Comparison of ENCODE assay signal across 1 cellular context in the genomic region with DNA sequence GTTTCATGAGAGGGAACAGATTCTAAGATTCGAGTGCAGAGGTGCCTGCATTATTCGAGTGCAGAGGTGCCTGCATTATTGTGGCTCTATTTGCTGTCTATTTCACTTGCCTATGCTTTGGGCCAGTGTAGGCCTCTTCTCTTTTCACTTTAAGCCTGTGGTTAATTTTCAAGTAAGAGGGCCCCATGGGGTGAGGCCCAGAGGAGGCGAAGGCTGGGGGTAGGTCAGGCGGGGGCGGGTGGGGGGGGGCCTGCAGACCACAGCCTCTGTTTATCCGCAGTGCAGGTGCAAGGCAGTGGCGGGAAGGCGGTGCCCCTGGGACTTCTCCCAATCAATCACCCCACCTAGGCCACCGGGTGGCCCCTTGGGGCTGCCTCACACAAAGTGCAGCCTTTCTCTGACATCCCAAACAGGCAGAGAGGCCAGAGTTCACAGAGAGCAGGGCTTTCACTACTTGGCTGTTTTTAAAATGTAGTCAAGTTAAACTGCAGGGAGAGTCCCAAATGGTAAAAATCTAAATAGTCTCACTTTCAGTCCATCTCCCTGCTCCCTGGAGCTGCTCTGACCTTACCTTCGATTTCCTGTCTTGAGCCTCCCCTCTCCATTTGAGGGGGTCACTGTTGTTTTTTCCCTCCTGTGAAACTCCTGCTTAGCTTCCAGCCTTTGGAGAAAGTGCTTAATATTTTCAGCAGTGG.
TF ChIP-seq lines count a peak whose summit lies in the region.

No MANE protein-coding gene starts in this region.

TF ChIP-seq in HepG2, 621 proteins besides CTCF, POLR2A, EP300 and RAD21 (continued from another document and continues in another):
- TF ChIP-seq ZSCAN30 (CRISPR knock-in tag; IDR thresholded peaks at IDR 0.05) (no peak), PITX1 (CRISPR knock-in tag; IDR thresholded peaks at IDR 0.05) (no peak), TBX3 (IDR thresholded peaks at IDR 0.05; ENCODE audit: borderline replicate concordance) (no peak), KLF12 (CRISPR knock-in tag; IDR thresholded peaks at IDR 0.05; ENCODE audit: borderline replicate concordance) (peak; percentile 30; the same call in 1 of the 2 replicates), TOPORS (CRISPR knock-in tag; IDR thresholded peaks at IDR 0.05) (no peak), FOSL2 (CRISPR knock-in tag; IDR thresholded peaks at IDR 0.05) (no peak), NCOR1 (IDR thresholded peaks at IDR 0.05; ENCODE audit: borderline replicate concordance, low read length) (no peak), ATF1 (CRISPR knock-in tag; IDR thresholded peaks at IDR 0.05) (no peak), MXI1 (IDR thresholded peaks at IDR 0.05; ENCODE audit: borderline replicate concordance, low read depth, low read length) (no peak), ZNF350 (CRISPR knock-in tag; IDR thresholded peaks at IDR 0.05; ENCODE audit: borderline replicate concordance, low read depth) (no peak), SALL1 (CRISPR knock-in tag; IDR thresholded peaks at IDR 0.05) (peak; percentile 51), ZNF589 (CRISPR knock-in tag; conservative IDR thresholded peaks at IDR 0.05) (no peak), ZNF567 (CRISPR knock-in tag; IDR thresholded peaks at IDR 0.05; ENCODE audit: borderline replicate concordance) (no peak), ZBTB8A (CRISPR knock-in tag; IDR thresholded peaks at IDR 0.05; ENCODE audit: borderline replicate concordance, low read depth) (no peak), NFE2L2 (IDR thresholded peaks at IDR 0.05; ENCODE audit: low read length) (no peak), NFE2L1 (CRISPR knock-in tag; IDR thresholded peaks at IDR 0.05; ENCODE audit: borderline replicate concordance) (no peak), HDAC1 (CRISPR knock-in tag; IDR thresholded peaks at IDR 0.05) (no peak), DNMT3B (CRISPR knock-in tag; conservative IDR thresholded peaks at IDR 0.05) (no peak), NFATC3 (CRISPR knock-in tag; IDR thresholded peaks at IDR 0.05) (no peak), CENPX (CRISPR knock-in tag; IDR thresholded peaks at IDR 0.05) (no peak), ZSCAN31 (CRISPR knock-in tag; IDR thresholded peaks at IDR 0.05; ENCODE audit: low read depth) (no peak), STAG1 (CRISPR knock-in tag; IDR thresholded peaks at IDR 0.05) (peak; percentile 28), ZNF30 (CRISPR knock-in tag; IDR thresholded peaks at IDR 0.05) (no peak), ZNF335 (CRISPR knock-in tag; IDR thresholded peaks at IDR 0.05) (no peak), ZNF317 (CRISPR knock-in tag; IDR thresholded peaks at IDR 0.05) (no peak), ZNF367 (CRISPR knock-in tag; IDR thresholded peaks at IDR 0.05; ENCODE audit: borderline replicate concordance) (no peak), ZZZ3 (CRISPR knock-in tag; IDR thresholded peaks at IDR 0.05; ENCODE audit: borderline replicate concordance) (no peak), TCF7L2 (IDR thresholded peaks at IDR 0.05; ENCODE audit: low read depth, low read length) (no peak), RCOR2 (CRISPR knock-in tag; IDR thresholded peaks at IDR 0.05) (no peak), MBD4 (IDR thresholded peaks at IDR 0.05; ENCODE audit: borderline replicate concordance, low read length) (no peak), CC2D1A (CRISPR knock-in tag; IDR thresholded peaks at IDR 0.05) (no peak), RFX1 (IDR thresholded peaks at IDR 0.05) (no peak), KAT7 (CRISPR knock-in tag; IDR thresholded peaks at IDR 0.05; ENCODE audit: borderline replicate concordance) (no peak), NFYB (CRISPR knock-in tag; IDR thresholded peaks at IDR 0.05) (no peak), ARHGAP35 (CRISPR knock-in tag; IDR thresholded peaks at IDR 0.05; ENCODE audit: borderline replicate concordance) (no peak), ZNF780A (CRISPR knock-in tag; IDR thresholded peaks at IDR 0.05) (no peak), SP140L (CRISPR knock-in tag; IDR thresholded peaks at IDR 0.05; ENCODE audit: borderline replicate concordance) (no peak), ZNF652 (CRISPR knock-in tag; IDR thresholded peaks at IDR 0.05; ENCODE audit: borderline replicate concordance, low read depth) (no peak), KDM2A (CRISPR knock-in tag; IDR thresholded peaks at IDR 0.05; ENCODE audit: borderline replicate concordance, low read depth) (no peak), ISL2 (CRISPR knock-in tag; IDR thresholded peaks at IDR 0.05) (no peak), MEIS2 (CRISPR knock-in tag; IDR thresholded peaks at IDR 0.05) (peak; percentile 58; the same call in 1 of the 2 replicates), IRX3 (CRISPR knock-in tag; IDR thresholded peaks at IDR 0.05; ENCODE audit: borderline replicate concordance, low read depth) (no peak), ZFX (CRISPR knock-in tag; IDR thresholded peaks at IDR 0.05; ENCODE audit: low read depth) (no peak), ZNF562 (CRISPR knock-in tag; IDR thresholded peaks at IDR 0.05; ENCODE audit: borderline replicate concordance) (no peak)
- TF ChIP-seq, protein P1, sequence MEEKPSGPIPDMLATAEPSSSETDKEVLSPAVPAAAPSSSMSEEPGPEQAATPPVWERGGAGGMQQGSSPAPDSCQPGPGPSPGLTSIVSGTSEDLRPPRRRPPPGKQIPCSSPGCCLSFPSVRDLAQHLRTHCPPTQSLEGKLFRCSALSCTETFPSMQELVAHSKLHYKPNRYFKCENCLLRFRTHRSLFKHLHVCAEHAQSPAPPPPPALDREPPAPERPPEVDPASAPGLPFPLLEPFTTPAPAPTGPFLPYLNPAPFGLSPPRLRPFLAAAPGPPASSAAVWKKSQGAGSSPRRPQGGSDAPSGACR (CRISPR knock-in tag; IDR thresholded peaks at IDR 0.05) = no peak
- TF ChIP-seq, protein P2, sequence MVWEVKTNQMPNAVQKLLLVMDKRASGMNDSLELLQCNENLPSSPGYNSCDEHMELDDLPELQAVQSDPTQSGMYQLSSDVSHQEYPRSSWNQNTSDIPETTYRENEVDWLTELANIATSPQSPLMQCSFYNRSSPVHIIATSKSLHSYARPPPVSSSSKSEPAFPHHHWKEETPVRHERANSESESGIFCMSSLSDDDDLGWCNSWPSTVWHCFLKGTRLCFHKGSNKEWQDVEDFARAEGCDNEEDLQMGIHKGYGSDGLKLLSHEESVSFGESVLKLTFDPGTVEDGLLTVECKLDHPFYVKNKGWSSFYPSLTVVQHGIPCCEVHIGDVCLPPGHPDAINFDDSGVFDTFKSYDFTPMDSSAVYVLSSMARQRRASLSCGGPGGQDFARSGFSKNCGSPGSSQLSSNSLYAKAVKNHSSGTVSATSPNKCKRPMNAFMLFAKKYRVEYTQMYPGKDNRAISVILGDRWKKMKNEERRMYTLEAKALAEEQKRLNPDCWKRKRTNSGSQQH (CRISPR knock-in tag; IDR thresholded peaks at IDR 0.05; ENCODE audit: low read depth) = no peak
- TF ChIP-seq, protein P3, sequence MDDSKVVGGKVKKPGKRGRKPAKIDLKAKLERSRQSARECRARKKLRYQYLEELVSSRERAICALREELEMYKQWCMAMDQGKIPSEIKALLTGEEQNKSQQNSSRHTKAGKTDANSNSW (CRISPR knock-in tag; IDR thresholded peaks at IDR 0.05; ENCODE audit: borderline replicate concordance) = no peak
- TF ChIP-seq, protein P4, sequence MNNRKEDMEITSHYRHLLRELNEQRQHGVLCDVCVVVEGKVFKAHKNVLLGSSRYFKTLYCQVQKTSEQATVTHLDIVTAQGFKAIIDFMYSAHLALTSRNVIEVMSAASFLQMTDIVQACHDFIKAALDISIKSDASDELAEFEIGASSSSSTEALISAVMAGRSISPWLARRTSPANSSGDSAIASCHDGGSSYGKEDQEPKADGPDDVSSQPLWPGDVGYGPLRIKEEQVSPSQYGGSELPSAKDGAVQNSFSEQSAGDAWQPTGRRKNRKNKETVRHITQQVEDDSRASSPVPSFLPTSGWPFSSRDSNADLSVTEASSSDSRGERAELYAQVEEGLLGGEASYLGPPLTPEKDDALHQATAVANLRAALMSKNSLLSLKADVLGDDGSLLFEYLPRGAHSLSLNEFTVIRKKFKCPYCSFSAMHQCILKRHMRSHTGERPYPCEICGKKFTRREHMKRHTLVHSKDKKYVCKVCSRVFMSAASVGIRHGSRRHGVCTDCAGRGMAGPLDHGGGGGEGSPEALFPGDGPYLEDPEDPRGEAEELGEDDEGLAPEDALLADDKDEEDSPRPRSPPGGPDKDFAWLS (CRISPR knock-in tag; IDR thresholded peaks at IDR 0.05; ENCODE audit: borderline replicate concordance) = no peak
- TF ChIP-seq, protein P5, sequence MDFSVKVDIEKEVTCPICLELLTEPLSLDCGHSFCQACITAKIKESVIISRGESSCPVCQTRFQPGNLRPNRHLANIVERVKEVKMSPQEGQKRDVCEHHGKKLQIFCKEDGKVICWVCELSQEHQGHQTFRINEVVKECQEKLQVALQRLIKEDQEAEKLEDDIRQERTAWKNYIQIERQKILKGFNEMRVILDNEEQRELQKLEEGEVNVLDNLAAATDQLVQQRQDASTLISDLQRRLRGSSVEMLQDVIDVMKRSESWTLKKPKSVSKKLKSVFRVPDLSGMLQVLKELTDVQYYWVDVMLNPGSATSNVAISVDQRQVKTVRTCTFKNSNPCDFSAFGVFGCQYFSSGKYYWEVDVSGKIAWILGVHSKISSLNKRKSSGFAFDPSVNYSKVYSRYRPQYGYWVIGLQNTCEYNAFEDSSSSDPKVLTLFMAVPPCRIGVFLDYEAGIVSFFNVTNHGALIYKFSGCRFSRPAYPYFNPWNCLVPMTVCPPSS (IDR thresholded peaks at IDR 0.05) = no peak
- TF ChIP-seq, protein P6, sequence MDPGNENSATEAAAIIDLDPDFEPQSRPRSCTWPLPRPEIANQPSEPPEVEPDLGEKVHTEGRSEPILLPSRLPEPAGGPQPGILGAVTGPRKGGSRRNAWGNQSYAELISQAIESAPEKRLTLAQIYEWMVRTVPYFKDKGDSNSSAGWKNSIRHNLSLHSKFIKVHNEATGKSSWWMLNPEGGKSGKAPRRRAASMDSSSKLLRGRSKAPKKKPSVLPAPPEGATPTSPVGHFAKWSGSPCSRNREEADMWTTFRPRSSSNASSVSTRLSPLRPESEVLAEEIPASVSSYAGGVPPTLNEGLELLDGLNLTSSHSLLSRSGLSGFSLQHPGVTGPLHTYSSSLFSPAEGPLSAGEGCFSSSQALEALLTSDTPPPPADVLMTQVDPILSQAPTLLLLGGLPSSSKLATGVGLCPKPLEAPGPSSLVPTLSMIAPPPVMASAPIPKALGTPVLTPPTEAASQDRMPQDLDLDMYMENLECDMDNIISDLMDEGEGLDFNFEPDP (CRISPR knock-in tag; conservative IDR thresholded peaks at IDR 0.05) = no peak
- TF ChIP-seq, protein P7, sequence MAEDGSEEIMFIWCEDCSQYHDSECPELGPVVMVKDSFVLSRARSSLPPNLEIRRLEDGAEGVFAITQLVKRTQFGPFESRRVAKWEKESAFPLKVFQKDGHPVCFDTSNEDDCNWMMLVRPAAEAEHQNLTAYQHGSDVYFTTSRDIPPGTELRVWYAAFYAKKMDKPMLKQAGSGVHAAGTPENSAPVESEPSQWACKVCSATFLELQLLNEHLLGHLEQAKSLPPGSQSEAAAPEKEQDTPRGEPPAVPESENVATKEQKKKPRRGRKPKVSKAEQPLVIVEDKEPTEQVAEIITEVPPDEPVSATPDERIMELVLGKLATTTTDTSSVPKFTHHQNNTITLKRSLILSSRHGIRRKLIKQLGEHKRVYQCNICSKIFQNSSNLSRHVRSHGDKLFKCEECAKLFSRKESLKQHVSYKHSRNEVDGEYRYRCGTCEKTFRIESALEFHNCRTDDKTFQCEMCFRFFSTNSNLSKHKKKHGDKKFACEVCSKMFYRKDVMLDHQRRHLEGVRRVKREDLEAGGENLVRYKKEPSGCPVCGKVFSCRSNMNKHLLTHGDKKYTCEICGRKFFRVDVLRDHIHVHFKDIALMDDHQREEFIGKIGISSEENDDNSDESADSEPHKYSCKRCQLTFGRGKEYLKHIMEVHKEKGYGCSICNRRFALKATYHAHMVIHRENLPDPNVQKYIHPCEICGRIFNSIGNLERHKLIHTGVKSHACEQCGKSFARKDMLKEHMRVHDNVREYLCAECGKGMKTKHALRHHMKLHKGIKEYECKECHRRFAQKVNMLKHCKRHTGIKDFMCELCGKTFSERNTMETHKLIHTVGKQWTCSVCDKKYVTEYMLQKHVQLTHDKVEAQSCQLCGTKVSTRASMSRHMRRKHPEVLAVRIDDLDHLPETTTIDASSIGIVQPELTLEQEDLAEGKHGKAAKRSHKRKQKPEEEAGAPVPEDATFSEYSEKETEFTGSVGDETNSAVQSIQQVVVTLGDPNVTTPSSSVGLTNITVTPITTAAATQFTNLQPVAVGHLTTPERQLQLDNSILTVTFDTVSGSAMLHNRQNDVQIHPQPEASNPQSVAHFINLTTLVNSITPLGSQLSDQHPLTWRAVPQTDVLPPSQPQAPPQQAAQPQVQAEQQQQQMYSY (CRISPR knock-in tag; IDR thresholded peaks at IDR 0.05) = no peak
- TF ChIP-seq, protein P8, sequence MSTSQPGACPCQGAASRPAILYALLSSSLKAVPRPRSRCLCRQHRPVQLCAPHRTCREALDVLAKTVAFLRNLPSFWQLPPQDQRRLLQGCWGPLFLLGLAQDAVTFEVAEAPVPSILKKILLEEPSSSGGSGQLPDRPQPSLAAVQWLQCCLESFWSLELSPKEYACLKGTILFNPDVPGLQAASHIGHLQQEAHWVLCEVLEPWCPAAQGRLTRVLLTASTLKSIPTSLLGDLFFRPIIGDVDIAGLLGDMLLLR (CRISPR knock-in tag; IDR thresholded peaks at IDR 0.05) = no peak
- TF ChIP-seq, protein P9, sequence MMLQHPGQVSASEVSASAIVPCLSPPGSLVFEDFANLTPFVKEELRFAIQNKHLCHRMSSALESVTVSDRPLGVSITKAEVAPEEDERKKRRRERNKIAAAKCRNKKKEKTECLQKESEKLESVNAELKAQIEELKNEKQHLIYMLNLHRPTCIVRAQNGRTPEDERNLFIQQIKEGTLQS (CRISPR knock-in tag; IDR thresholded peaks at IDR 0.05) = no peak
- TF ChIP-seq, protein P10, sequence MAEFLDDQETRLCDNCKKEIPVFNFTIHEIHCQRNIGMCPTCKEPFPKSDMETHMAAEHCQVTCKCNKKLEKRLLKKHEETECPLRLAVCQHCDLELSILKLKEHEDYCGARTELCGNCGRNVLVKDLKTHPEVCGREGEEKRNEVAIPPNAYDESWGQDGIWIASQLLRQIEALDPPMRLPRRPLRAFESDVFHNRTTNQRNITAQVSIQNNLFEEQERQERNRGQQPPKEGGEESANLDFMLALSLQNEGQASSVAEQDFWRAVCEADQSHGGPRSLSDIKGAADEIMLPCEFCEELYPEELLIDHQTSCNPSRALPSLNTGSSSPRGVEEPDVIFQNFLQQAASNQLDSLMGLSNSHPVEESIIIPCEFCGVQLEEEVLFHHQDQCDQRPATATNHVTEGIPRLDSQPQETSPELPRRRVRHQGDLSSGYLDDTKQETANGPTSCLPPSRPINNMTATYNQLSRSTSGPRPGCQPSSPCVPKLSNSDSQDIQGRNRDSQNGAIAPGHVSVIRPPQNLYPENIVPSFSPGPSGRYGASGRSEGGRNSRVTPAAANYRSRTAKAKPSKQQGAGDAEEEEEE (CRISPR knock-in tag; IDR thresholded peaks at IDR 0.05; ENCODE audit: borderline replicate concordance) = no peak
